In the genomic region with DNA sequence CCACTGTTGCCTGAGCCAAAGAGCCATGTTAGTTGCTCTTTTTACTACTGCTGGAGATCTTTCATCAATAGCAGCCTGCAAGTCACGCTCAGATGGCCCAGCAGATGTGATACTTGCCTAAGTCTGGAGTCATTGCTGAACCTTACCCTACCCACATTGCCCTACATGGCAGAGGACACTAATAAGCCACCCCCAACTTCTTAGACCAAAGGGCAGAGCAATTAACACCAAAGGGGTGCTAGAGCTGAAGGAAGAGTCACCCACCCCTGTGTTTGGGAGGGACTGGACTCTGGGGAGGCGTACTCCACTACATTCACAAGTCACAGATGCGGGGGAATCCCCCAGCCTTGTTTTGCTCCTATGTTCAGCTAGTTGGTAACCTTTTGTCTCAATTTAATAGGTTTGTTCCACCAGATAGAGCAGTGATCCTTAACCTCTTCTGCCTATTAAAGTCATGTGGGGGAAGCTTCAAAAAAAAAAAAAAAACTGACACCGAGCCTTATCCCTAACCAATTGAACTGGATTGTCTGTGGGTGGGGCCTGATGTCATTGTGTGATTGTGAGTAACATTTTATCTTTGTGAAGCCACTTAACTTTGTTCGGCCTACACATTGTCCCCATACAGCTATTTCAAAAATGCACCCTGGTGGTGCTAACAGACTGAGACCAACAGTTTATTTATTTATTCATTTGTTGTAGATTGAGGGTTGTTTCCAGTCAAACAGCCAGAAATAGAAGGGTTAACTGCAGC, we compare ENCODE assay signal across 9 cellular contexts. TPM values are rescaled to one million over a fixed set of nuclear protein-coding genes. Genes with fewer than 3 reads are reported as not detected.
DNase-seq lines count a peak whose midpoint lies in the region; ATAC-seq, FAIRE-seq and TF ChIP-seq lines count a peak whose summit lies in the region.
"Had no signal": no experiment of that assay in that cellular context is flagged by ENCODE, and none has a peak within 500 bp of the region (broad histone marks: within the 10 kb centered on the region; RNA-seq: fewer than 3 reads in every experiment).

No MANE protein-coding gene starts in this region.

- FAIRE-seq in H1 (lab: Jason Lieb, UNC) = no peak

- H2AFZ ChIP-seq in H1 (ENCODE audit: low read length) = no peak overlapping the region

- H2BK15ac ChIP-seq in H1 (ENCODE audit: low read length) = peak overlapping the region; percentile 100

- H3K4me2 ChIP-seq in H1 (ENCODE audit: insufficient read depth in 1 of 2, low read depth in 2 of 2, low read length in 2 of 2) = no peak overlapping the region

- no peak overlapping the region for H3K27ac ChIP-seq in H1 (ENCODE audit: low read depth, low read length)

- no peaks in the 10 kb centered on the region for H3K23me2 ChIP-seq in H1 (ENCODE audit: low read depth, low read length)

- H2BK20ac ChIP-seq in H1 (ENCODE audit: low read length) = peak overlapping the region; percentile 87

- H3K9ac ChIP-seq in H1 (replicated peaks in 1 of 4; ENCODE audit: extremely low read depth in 1 of 4, low read depth in 3 of 4, low read length in 3 of 4) = no peak overlapping the region

- no peaks in the 10 kb centered on the region for H3K36me3 ChIP-seq in H1 (ENCODE audit: control insufficient read depth in 2 of 4, insufficient read depth in 4 of 4, low read length in 3 of 4)

- no peak overlapping the region for H4K5ac ChIP-seq in H1 (ENCODE audit: insufficient read length, low read depth, low read length)

- TF ChIP-seq POLR2A in H1 (IDR thresholded peaks at IDR 0.05; ENCODE audit: control extremely low read depth in 1 of 2, low read depth in 2 of 2, low read length in 2 of 2) = no peak

- no peak overlapping the region for H4K8ac ChIP-seq in H1 (ENCODE audit: extremely low read depth, insufficient read depth, low read length)

- no peaks in the 10 kb centered on the region for H3K9me3 ChIP-seq in H1 (ENCODE audit: insufficient read depth in 2 of 2, low read depth in 1 of 2, low read length in 1 of 2)

- no peaks in the 10 kb centered on the region for H3K79me1 ChIP-seq in H1 (ENCODE audit: low read depth, low read length)

- CTCF ChIA-PET in H1 (lab: Charles Lee; ENCODE audit: partially characterized antibody) = interaction anchor here (0.6 to 2.1 kb wide), 7 partner anchors 9 to 483 kb away, joined by 3 to 13 read pairs (median 4); partner anchors contain the start of gene RNF141

- peak overlapping the region; percentile 7 for H2BK120ac ChIP-seq in H1 (replicated peaks; ENCODE audit: low read depth, low read length)

- no peak overlapping the region for H3K56ac ChIP-seq in H1 (replicated peaks; ENCODE audit: insufficient read length, low read depth, low read length)

- H3K4me3 ChIP-seq in H1 (ENCODE audit: extremely low read depth in 1 of 4, insufficient read depth in 2 of 4, low read depth in 3 of 4, low read length in 4 of 4) = no peak overlapping the region

- H2AK5ac ChIP-seq in H1 (ENCODE audit: low read depth, low read length) = peak overlapping the region; percentile 79; the same call in 1 of the 2 replicates

- no peak overlapping the region for H3K14ac ChIP-seq in H1 (ENCODE audit: insufficient read length)

- no peak for TF ChIP-seq CTCF in H1 (IDR thresholded peaks at IDR 0.05; ENCODE audit: control extremely low read depth in 1 of 3, insufficient read depth in 1 of 3, low read depth in 1 of 3, low read length in 3 of 3)

- H3K4ac ChIP-seq in H1 (replicated peaks; ENCODE audit: insufficient read length, low read depth, low read length) = peak overlapping the region; percentile 36

- intact Hi-C loops in posterior vena cava (cut with DNase I) = no loop called here

- no peak for TF ChIP-seq RAD21 in H1 (IDR thresholded peaks at IDR 0.05 in 1 of 2, conservative IDR thresholded peaks at IDR 0.05 in 1 of 2; ENCODE audit: low read depth in 2 of 2, low read length in 2 of 2)

- peak overlapping the region; percentile 79 for H4K91ac ChIP-seq in H1 (replicated peaks; ENCODE audit: insufficient read length, low read length)

- H3K79me2 ChIP-seq in H1 (ENCODE audit: control insufficient read depth in 1 of 2, insufficient read depth in 2 of 2, low read length in 2 of 2) = no peaks in the 10 kb centered on the region

- H3K23ac ChIP-seq in H1 (ENCODE audit: insufficient read length) = no peak overlapping the region

- H3K4me1 ChIP-seq in H1 (replicated peaks in 1 of 4; ENCODE audit: control insufficient read depth in 3 of 4, insufficient read depth in 4 of 4, low read length in 3 of 4) = peaks cover 2 to 15% (median 8%) of the 10 kb centered on the region in 4 experiments

- DNase-seq in COLO668 (lab: John Stamatoyannopoulos, UW; ENCODE audit: unreplicated experiment) (peak; percentile 30), H1 (ENCODE audit: low read depth in 1 of 2, low spot score in 2 of 2) (no peak), posterior vena cava (ENCODE audit: low spot score) (no peak), NOMO-1 treated with dmso at 0.1 percent for 144 hours (lab: John Stamatoyannopoulos, UW; ENCODE audit: unreplicated experiment) (no peak), SW 1271 (lab: John Stamatoyannopoulos, UW) (no peak)
- DNase-seq: CD4-positive, CD25-positive, alpha-beta regulatory T cell had no signal

- H3K18ac ChIP-seq in H1 (ENCODE audit: extremely low read depth, low read length) = 0 out of 2 replicates have a peak overlapping the region, but pooled peaks have one; percentile 25

- POLR2A ChIA-PET in H1 (lab: Charles Lee; ENCODE audit: partially characterized antibody) = interaction anchor here (0.6 to 6.8 kb wide), 2 partner anchors 12 to 45 kb away, joined by 3 to 62 read pairs; partner anchors contain the start of gene ADM

- no peak for TF ChIP-seq EP300 in H1 (IDR thresholded peaks at IDR 0.05; ENCODE audit: borderline replicate concordance in 1 of 2, low read depth in 2 of 2, low read length in 2 of 2)

- no peaks in the 10 kb centered on the region for H4K20me1 ChIP-seq in H1 (replicated peaks in 1 of 2; ENCODE audit: control insufficient read depth in 1 of 2, insufficient read depth in 2 of 2, low read length in 2 of 2)

- peak overlapping the region; percentile 69 for H2BK5ac ChIP-seq in H1 (ENCODE audit: low read depth, low read length)

- H3K27me3 ChIP-seq in H1 (replicated peaks in 1 of 4; ENCODE audit: control insufficient read depth in 3 of 4, extremely low read depth in 1 of 4, insufficient read depth in 3 of 4, low read length in 3 of 4) = no peaks in the 10 kb centered on the region

- 92% methylated on average over 5 of the region's 5 CpGs; no CpG with 5 or more reads in 1 of the 2 experiments for WGBS in H1 (ENCODE audit: extremely low coverage in 1 of 2, insufficient coverage in 1 of 2, insufficient read length in 1 of 2, insufficient replicate concordance in 2 of 2, low coverage in 1 of 2, low lambda C conversion rate in 2 of 2, missing lambda C conversion rate in 1 of 2), 2 experiments

- H2BK12ac ChIP-seq in H1 (ENCODE audit: low read depth, low read length) = peak overlapping the region; percentile 88; the same call in 1 of the 2 replicates

- ATAC-seq in GM19395 (IDR thresholded peaks at IDR 0.05; ENCODE audit: unreplicated experiment) (peak; percentile 68), HG03159 (IDR thresholded peaks at IDR 0.05; ENCODE audit: unreplicated experiment) (peak; percentile 65), SK-N-SH treated with all-trans-retinoic acid at 6 μM for 48 hours (no peak)

TF ChIP-seq in H1, 55 proteins besides CTCF, POLR2A, EP300 and RAD21 (continues in another document):
- TF ChIP-seq SIX5 (IDR thresholded peaks at IDR 0.05; ENCODE audit: low read depth, low read length) (no peak), FOSL1 (IDR thresholded peaks at IDR 0.05; ENCODE audit: insufficient read depth, low read depth, low read length) (no peak), SRF (IDR thresholded peaks at IDR 0.05; ENCODE audit: low read depth, low read length) (no peak), EZH2 (IDR thresholded peaks at IDR 0.05; ENCODE audit: low read depth, low read length, severe bottlenecking) (no peak), BRCA1 (IDR thresholded peaks at IDR 0.05; ENCODE audit: low read depth, low read length) (no peak), JUND (IDR thresholded peaks at IDR 0.05; ENCODE audit: low read length) (no peak), POU5F1 (IDR thresholded peaks at IDR 0.05; ENCODE audit: low read depth, low read length) (no peak), TEAD4 (IDR thresholded peaks at IDR 0.05; ENCODE audit: low read depth, low read length) (no peak)

RNA-seq across cellular contexts. Expression of gene ADM, which starts 13.1 kb away (rescaled TPM):
- 92.2 and 94.1 TPM in 2 replicates for total RNA-seq in H1 (2021; fragmentation: NEBNext Ultra II Directional; extraction: Animal tissue kit (Norgen Biotek cat#: 25700))
- 95.6 and 169 TPM in 2 replicates for polyA plus RNA-seq in H1 (2011; rRNA removed)
- polyA plus RNA-seq in H1 (2011; cell fraction: cytosol; rRNA removed) = 168 TPM
- polyA plus RNA-seq in H1 (2011; cell fraction: nucleus; rRNA removed) = 272 TPM
- polyA plus RNA-seq in H1 (2012, experiment 1 of 2) = 123 to 199 TPM (median 136 TPM) in 4 replicates
- 86.1 TPM for polyA plus RNA-seq in H1 (2012, experiment 2 of 2)
- 89.5 TPM for polyA plus RNA-seq in H1 (2013, experiment 1 of 2)
- 118 TPM for polyA plus RNA-seq in H1 (2013, experiment 2 of 2)
- polyA minus RNA-seq in H1 (2011; rRNA and poly(A)+ RNA removed) = 88.1 and 122 TPM in 2 replicates
- polyA minus RNA-seq in H1 (2011; cell fraction: cytosol; rRNA and poly(A)+ RNA removed) = 66.8 TPM
- 175 TPM for polyA minus RNA-seq in H1 (2011; cell fraction: nucleus; rRNA and poly(A)+ RNA removed)
- 10 to 100 TPM; 36.5 to 52.2 TPM for total RNA-seq in posterior vena cava
- polyA plus RNA-seq: CD4-positive, CD25-positive, alpha-beta regulatory T cell had no signal

RNA-seq across cellular contexts. Expression of gene SBF2, which starts 23.9 kb away (rescaled TPM):
- 50.5 and 54.1 TPM in 2 replicates for total RNA-seq in H1 (2021; fragmentation: NEBNext Ultra II Directional; extraction: Animal tissue kit (Norgen Biotek cat#: 25700))
- 23.4 and 36.7 TPM in 2 replicates for polyA plus RNA-seq in H1 (2011; rRNA removed)
- polyA plus RNA-seq in H1 (2011; cell fraction: cytosol; rRNA removed) = 37.3 TPM
- polyA plus RNA-seq in H1 (2011; cell fraction: nucleus; rRNA removed) = 36.1 TPM
- 33.3 to 38.8 TPM (median 37.1 TPM) in 4 replicates for polyA plus RNA-seq in H1 (2012, experiment 1 of 2)
- polyA plus RNA-seq in H1 (2012, experiment 2 of 2) = 3.4 TPM
- 15.9 TPM for polyA plus RNA-seq in H1 (2013, experiment 1 of 2)
- 18.9 TPM for polyA plus RNA-seq in H1 (2013, experiment 2 of 2)
- 116 and 173 TPM in 2 replicates for polyA minus RNA-seq in H1 (2011; rRNA and poly(A)+ RNA removed)
- 44.3 TPM for polyA minus RNA-seq in H1 (2011; cell fraction: cytosol; rRNA and poly(A)+ RNA removed)
- 129 TPM for polyA minus RNA-seq in H1 (2011; cell fraction: nucleus; rRNA and poly(A)+ RNA removed)
- 10 to 100 TPM; 53.4 to 58.9 TPM for total RNA-seq in posterior vena cava
